28 cellular contexts compared by ENCODE assay signal in genomic region chr5:21168557-21168956, GRCh38.
"Had no signal": no experiment of that assay in that cellular context is flagged by ENCODE, and none has a peak within 500 bp of the region (broad histone marks: within the 10 kb centered on the region; RNA-seq: fewer than 3 reads in every experiment).

No MANE protein-coding gene starts in this region.

- H3K9me3 ChIP-seq: stomach, suprapubic skin, testis, thoracic aorta, thyroid gland, tibial artery, tibial nerve, transverse colon, upper lobe of right lung, uterus, vagina had no signal

- H3K4me1 ChIP-seq: stomach, suprapubic skin, testis, thyroid gland, tibial nerve, transverse colon, upper lobe of left lung, upper lobe of right lung, uterus, vagina had no signal

- H3K36me3 ChIP-seq: stomach, suprapubic skin, thoracic aorta, thyroid gland, tibial artery, tibial nerve, transverse colon, upper lobe of left lung, upper lobe of right lung, uterus, vagina had no signal

- H3K4me3 ChIP-seq: stomach, suprapubic skin, testis, thoracic aorta, thyroid gland, tibial artery, tibial nerve, transverse colon, upper lobe of left lung, upper lobe of right lung, uterus, vagina had no signal

- ATAC-seq: stimulated activated effector memory CD8-positive, alpha-beta T cell treated with anti-CD3 and anti-CD28 coated beads, Interleukin-12 subunit alpha, Interleukin-12 subunit beta, amount 100 ng/mL, for 72 hours; stimulated activated memory B cell treated with anti-CD40 and anti-IgM and Interleukin-4, amounts not matched to agents 10 μg/mL and 1 μg/mL and 100 μg/mL, for 72 hours; stimulated activated naive B cell treated with anti-CD40 and anti-IgM and Interleukin-4, amounts not matched to agents 10 μg/mL and 1 μg/mL and 100 μg/mL, for 72 hours; stimulated activated naive CD8-positive, alpha-beta T cell treated with anti-CD3 and anti-CD28 coated beads, Interleukin-15, amount 100 ng/mL, for 72 hours; stimulated activated naive CD8-positive, alpha-beta T cell treated with anti-CD3 and anti-CD28 coated beads, Interleukin-15, Interleukin-2, amounts not matched to agents 100 U/mL and 50 U/mL, for 24 hours; upper lobe of right lung had no signal

- H3K36me3 Mint-ChIP-seq: stimulated activated effector memory CD8-positive, alpha-beta T cell treated with anti-CD3 and anti-CD28 coated beads, Interleukin-12 subunit alpha, Interleukin-12 subunit beta, amount 100 ng/mL, for 72 hours; stimulated activated memory B cell treated with anti-CD40 and anti-IgM and Interleukin-4, amounts not matched to agents 10 μg/mL and 1 μg/mL and 100 μg/mL, for 72 hours; stimulated activated naive B cell treated with anti-CD40 and anti-IgM and Interleukin-4, amounts not matched to agents 10 μg/mL and 1 μg/mL and 100 μg/mL, for 72 hours; type B pancreatic cell had no signal

- H3K27ac Mint-ChIP-seq: stimulated activated effector memory CD8-positive, alpha-beta T cell treated with anti-CD3 and anti-CD28 coated beads, Interleukin-12 subunit alpha, Interleukin-12 subunit beta, amount 100 ng/mL, for 72 hours; stimulated activated memory B cell treated with anti-CD40 and anti-IgM and Interleukin-4, amounts not matched to agents 10 μg/mL and 1 μg/mL and 100 μg/mL, for 72 hours; stimulated activated naive B cell treated with anti-CD40 and anti-IgM and Interleukin-4, amounts not matched to agents 10 μg/mL and 1 μg/mL and 100 μg/mL, for 72 hours; stimulated activated naive CD8-positive, alpha-beta T cell treated with anti-CD3 and anti-CD28 coated beads, Interleukin-15, amount 100 ng/mL, for 72 hours; stimulated activated naive CD8-positive, alpha-beta T cell treated with anti-CD3 and anti-CD28 coated beads, Interleukin-15, Interleukin-2, amounts not matched to agents 100 ng/mL and 50 ng/mL, for 24 hours; type B pancreatic cell had no signal

- H3K9me3 Mint-ChIP-seq: stimulated activated naive CD8-positive, alpha-beta T cell treated with anti-CD3 and anti-CD28 coated beads, Interleukin-15, Interleukin-2, amounts not matched to agents 100 ng/mL and 50 ng/mL, for 24 hours had no signal

- DNase-seq: stimulated activated CD4-positive, alpha-beta T cell treated with anti-CD3 and anti-CD28 coated beads, Interleukin-2, amount 100 ng/mL, for 48 hours; stimulated activated CD4-positive, alpha-beta T cell treated with anti-CD3 and anti-CD28 coated beads, Interleukin-4, amount 100 ng/mL, for 1 hour; stimulated activated CD4-positive, alpha-beta T cell treated with anti-CD3 and anti-CD28 coated beads, Interleukin-4, amount 100 ng/mL, for 24 hours; stimulated activated CD4-positive, alpha-beta T cell treated with anti-CD3 and anti-CD28 coated beads, Interleukin-4, amount 100 ng/mL, for 4 hours; stimulated activated CD8-positive, alpha-beta memory T cell treated with anti-CD3 and anti-CD28 coated beads, Interleukin-4, amount 100 ng/mL, for 48 hours; stimulated activated naive B cell treated with anti-CD40 and anti-IgM and Interleukin-4, amounts not matched to agents 10 μg/mL and 1 μg/mL and 100 μg/mL, for 72 hours; stimulated activated naive CD4-positive, alpha-beta T cell; stimulated activated naive CD4-positive, alpha-beta T cell treated with Interleukin-2 at 50 U/mL for 16 hours; stimulated activated naive CD8-positive, alpha-beta T cell treated with anti-CD3 and anti-CD28 coated beads, Interleukin-15, amount 100 ng/mL, for 72 hours; stimulated activated naive CD8-positive, alpha-beta T cell treated with anti-CD3 and anti-CD28 coated beads, Interleukin-15, Interleukin-2, amounts not matched to agents 100 U/mL and 50 U/mL, for 24 hours; stomach; substantia nigra; testis; thyroid gland; tibial artery; transverse colon; trophoblast cell; upper lobe of left lung; upper lobe of right lung; uterus had no signal

- H3K27me3 ChIP-seq: stomach, suprapubic skin, testis, thyroid gland, tibial artery, tibial nerve, transverse colon, upper lobe of left lung, upper lobe of right lung, uterus, vagina had no signal

- H3K27ac ChIP-seq: stomach, suprapubic skin, testis, thoracic aorta, thyroid gland, tibial artery, tibial nerve, transverse colon, upper lobe of left lung, upper lobe of right lung, uterus, vagina had no signal

- H3K4me3 Mint-ChIP-seq: stimulated activated effector memory CD8-positive, alpha-beta T cell treated with anti-CD3 and anti-CD28 coated beads, Interleukin-12 subunit alpha, Interleukin-12 subunit beta, amount 100 ng/mL, for 72 hours; stimulated activated memory B cell treated with anti-CD40 and anti-IgM and Interleukin-4, amounts not matched to agents 10 μg/mL and 1 μg/mL and 100 μg/mL, for 72 hours; stimulated activated naive B cell treated with anti-CD40 and anti-IgM and Interleukin-4, amounts not matched to agents 10 μg/mL and 1 μg/mL and 100 μg/mL, for 72 hours; stimulated activated naive CD8-positive, alpha-beta T cell treated with anti-CD3 and anti-CD28 coated beads, Interleukin-15, amount 100 ng/mL, for 72 hours; stimulated activated naive CD8-positive, alpha-beta T cell treated with anti-CD3 and anti-CD28 coated beads, Interleukin-15, Interleukin-2, amounts not matched to agents 100 ng/mL and 50 ng/mL, for 24 hours; type B pancreatic cell had no signal

- H3K4me1 Mint-ChIP-seq: stimulated activated effector memory CD8-positive, alpha-beta T cell treated with anti-CD3 and anti-CD28 coated beads, Interleukin-12 subunit alpha, Interleukin-12 subunit beta, amount 100 ng/mL, for 72 hours; stimulated activated memory B cell treated with anti-CD40 and anti-IgM and Interleukin-4, amounts not matched to agents 10 μg/mL and 1 μg/mL and 100 μg/mL, for 72 hours; stimulated activated naive B cell treated with anti-CD40 and anti-IgM and Interleukin-4, amounts not matched to agents 10 μg/mL and 1 μg/mL and 100 μg/mL, for 72 hours; stimulated activated naive CD8-positive, alpha-beta T cell treated with anti-CD3 and anti-CD28 coated beads, Interleukin-15, amount 100 ng/mL, for 72 hours had no signal

- H3K27me3 Mint-ChIP-seq: stimulated activated memory B cell treated with anti-CD40 and anti-IgM and Interleukin-4, amounts not matched to agents 10 μg/mL and 1 μg/mL and 100 μg/mL, for 72 hours; stimulated activated naive B cell treated with anti-CD40 and anti-IgM and Interleukin-4, amounts not matched to agents 10 μg/mL and 1 μg/mL and 100 μg/mL, for 72 hours; stimulated activated naive CD8-positive, alpha-beta T cell treated with anti-CD3 and anti-CD28 coated beads, Interleukin-15, amount 100 ng/mL, for 72 hours; stimulated activated naive CD8-positive, alpha-beta T cell treated with anti-CD3 and anti-CD28 coated beads, Interleukin-15, Interleukin-2, amounts not matched to agents 100 ng/mL and 50 ng/mL, for 24 hours; type B pancreatic cell had no signal
